Comparison of ENCODE assay signal across 15 cellular contexts in the genomic region with DNA sequence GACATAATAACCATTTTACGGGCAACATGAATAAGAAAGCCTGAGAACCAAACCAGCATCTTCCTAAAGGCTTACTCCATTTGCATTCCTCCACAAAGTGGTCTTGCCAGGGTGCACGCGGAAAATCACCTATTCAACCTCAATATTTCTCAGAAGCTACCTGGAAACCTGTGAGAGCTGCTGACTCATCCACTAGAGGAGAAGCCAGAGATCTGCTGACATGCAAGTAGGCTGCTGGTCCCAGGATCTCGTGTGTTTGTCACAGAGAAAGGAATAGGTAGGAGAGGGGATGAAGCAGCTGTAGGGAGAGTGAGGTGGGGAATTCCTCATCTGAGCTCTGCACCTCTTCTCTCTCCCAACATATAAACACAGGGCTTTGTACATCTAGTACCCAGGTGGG.
A peak's percentile ranks its signal among the peaks of the same experiment; 100 is the strongest.
DNase-seq lines count a peak whose midpoint lies in the region; ATAC-seq and TF ChIP-seq lines count a peak whose summit lies in the region.
"Had no signal": no experiment of that assay in that cellular context is flagged by ENCODE, and none has a peak within 500 bp of the region (broad histone marks: within the 10 kb centered on the region; RNA-seq: fewer than 3 reads in every experiment).

No MANE protein-coding gene starts in this region.

- no peaks in the 10 kb centered on the region for H3K23me2 ChIP-seq in H9 (ENCODE audit: insufficient read length, low read depth, low read length, poor library complexity, severe bottlenecking)

- no peak overlapping the region for H2BK20ac ChIP-seq in H9 (ENCODE audit: low read depth, low read length, poor library complexity, severe bottlenecking)

- no peak overlapping the region for H2AFZ ChIP-seq in H9 (ENCODE audit: low read length)
- no peak overlapping the region for H2AFZ ChIP-seq in PC-3 (ENCODE audit: low read length)

- POLR2A ChIA-PET in PC-3 (lab: Charles Lee; ENCODE audit: unreplicated experiment) = no interaction called here
- POLR2A ChIA-PET in CD4-positive, alpha-beta T cell (lab: Charles Lee) = no interaction called here

- ATAC-seq in GM18868 (IDR thresholded peaks at IDR 0.05; ENCODE audit: unreplicated experiment) = peak; percentile 54
- ATAC-seq in PC-3 = no peak
- ATAC-seq in left lobe of liver = no peak
- no peak for ATAC-seq in CD4-positive, alpha-beta T cell (ENCODE audit: poor library complexity)
- ATAC-seq: CD8-positive, alpha-beta T cell had no signal

- no peak for TF ChIP-seq CTCF in H9 (conservative IDR thresholded peaks at IDR 0.05)
- TF ChIP-seq CTCF in PC-3 (conservative IDR thresholded peaks at IDR 0.05; ENCODE audit: low read depth, low read length) = no peak
- no peak for TF ChIP-seq CTCF in CD4-positive, alpha-beta T cell (IDR thresholded peaks at IDR 0.05)

- H3K4me1 ChIP-seq in H9 (ENCODE audit: insufficient read depth, low read length) (no peaks in the 10 kb centered on the region), PC-3 (ENCODE audit: insufficient read depth, low read length) (no peaks in the 10 kb centered on the region)
- H3K4me1 ChIP-seq: Caco-2 had no signal

- no peak overlapping the region for H3K56ac ChIP-seq in H9 (ENCODE audit: insufficient read length, low read depth, low read length)

- no peak overlapping the region for H4K5ac ChIP-seq in H9 (ENCODE audit: insufficient read length, low read depth, low read length)

- H3K9ac ChIP-seq in H9 (ENCODE audit: extremely low read depth, insufficient read length, low read length) (no peak overlapping the region), PC-3 (ENCODE audit: low read length) (no peak overlapping the region)

- H4K20me1 ChIP-seq in H9 (ENCODE audit: control insufficient read depth, insufficient read depth, insufficient read length) (no peaks in the 10 kb centered on the region), PC-3 (ENCODE audit: low read length) (no peaks in the 10 kb centered on the region)

- H3K4me1 Mint-ChIP-seq in H9 = peaks cover 0 to 6% of the 10 kb centered on the region in 2 experiments; a peak in 2 of 4 replicates
- H3K4me1 Mint-ChIP-seq in CD4-positive, alpha-beta T cell (ENCODE audit: low read depth) = no peaks in the 10 kb centered on the region

- CTCF ChIA-PET in PC-3 (lab: Charles Lee) = no interaction called here
- CTCF ChIA-PET in CD4-positive, alpha-beta T cell (lab: Charles Lee) = no interaction called here

- H3K79me2 ChIP-seq in H9 (ENCODE audit: insufficient read depth, low read length) (no peaks in the 10 kb centered on the region), PC-3 (ENCODE audit: low read length) (no peaks in the 10 kb centered on the region)

- no peaks in the 10 kb centered on the region for H3F3A ChIP-seq in PC-3 (ENCODE audit: low read length, unreplicated experiment)

- no peak overlapping the region for H3K18ac ChIP-seq in H9 (ENCODE audit: insufficient read length, low read depth, low read length)

- H3K27me3 Mint-ChIP-seq in H9 (ENCODE audit: low read depth) = no peaks in the 10 kb centered on the region
- peaks cover 16% of the 10 kb centered on the region for H3K27me3 Mint-ChIP-seq in CD4-positive, alpha-beta T cell

- H3K4me3 ChIP-seq in PC-3 (ENCODE audit: low read length) = no peak overlapping the region

- WGBS in H9 (ENCODE audit: extremely low coverage, insufficient read length, low lambda C conversion rate) = no CpG with 5 or more reads among the region's 4 CpGs

- no peak overlapping the region; a peak in 1 of 5 replicates for H3K4me3 Mint-ChIP-seq in H9
- H3K4me3 Mint-ChIP-seq in CD4-positive, alpha-beta T cell = no peak overlapping the region
- H3K4me3 Mint-ChIP-seq: CD8-positive, alpha-beta T cell had no signal

- no peak overlapping the region for H3T11ph ChIP-seq in H9 (ENCODE audit: low read length)

- H3K79me1 ChIP-seq in H9 (ENCODE audit: insufficient read depth, low read depth, low read length, poor library complexity, severe bottlenecking) = no peaks in the 10 kb centered on the region

- H3K36me3 Mint-ChIP-seq in H9 (ENCODE audit: insufficient read depth in 1 of 3, low read depth in 3 of 3) = no peaks in the 10 kb centered on the region
- H3K36me3 Mint-ChIP-seq in CD4-positive, alpha-beta T cell (ENCODE audit: low read depth) = no peaks in the 10 kb centered on the region
- H3K36me3 Mint-ChIP-seq: CD8-positive, alpha-beta T cell had no signal

- no peak overlapping the region for H4K8ac ChIP-seq in H9 (replicated peaks; ENCODE audit: insufficient read length, low read depth, low read length)

- no peaks in the 10 kb centered on the region for H3K9me2 ChIP-seq in PC-3 (replicated peaks; ENCODE audit: low read length)

- H3K4ac ChIP-seq in H9 (ENCODE audit: low read depth, low read length) = no peak overlapping the region

- H3K9me3 Mint-ChIP-seq in H9 = no peaks in the 10 kb centered on the region
- no peaks in the 10 kb centered on the region for H3K9me3 Mint-ChIP-seq in CD4-positive, alpha-beta T cell
- H3K9me3 Mint-ChIP-seq: CD8-positive, alpha-beta T cell had no signal

- no peak overlapping the region for H2BK5ac ChIP-seq in H9 (ENCODE audit: insufficient read length, low read length)

- H2AK5ac ChIP-seq in H9 (ENCODE audit: insufficient read length, low read length) = no peak overlapping the region

- H2BK15ac ChIP-seq in H9 (ENCODE audit: low read depth, low read length) = no peak overlapping the region

- intact Hi-C loops in PC-3 (cut with micrococcal nuclease) = no loop called here
- intact Hi-C loops in CD4-positive, alpha-beta T cell (cut with DNase I, micrococcal nuclease) = no loop called here

- H3K27me3 ChIP-seq in H9 (ENCODE audit: insufficient read depth, low read length) = no peaks in the 10 kb centered on the region
- H3K27me3 ChIP-seq in PC-3 (ENCODE audit: low read length) = no peaks in the 10 kb centered on the region
- H3K27me3 ChIP-seq in CD4-positive, alpha-beta T cell (ENCODE audit: control insufficient read depth, insufficient read depth, low read length) = no peaks in the 10 kb centered on the region

- H3K14ac ChIP-seq in H9 (ENCODE audit: insufficient read depth, low read length) = 0 out of 2 replicates have a peak overlapping the region, but pooled peaks have one; percentile 40

- DNase-seq in H9 (no peak), PC-3 (peak; percentile 21), islet precursor cell (peak; percentile 61), HT-29 (ENCODE audit: low spot score) (no peak), left lobe of liver (ENCODE audit: low spot score) (no peak)
- no peak for DNase-seq in CD4-positive, alpha-beta T cell
- DNase-seq: C1 segment of cervical spinal cord; Caco-2; CD8-positive, alpha-beta T cell; DMS153; DMS79 treated with DMSO at 0.1 percent for 48 hours; GF-D8; GOT3; HCEC 1CT had no signal

- H3K23ac ChIP-seq in H9 (ENCODE audit: insufficient read length, low read depth, low read length) = no peak overlapping the region

- H3K4me2 ChIP-seq in H9 (ENCODE audit: insufficient read depth, insufficient read length, low read length) = no peak overlapping the region
- H3K4me2 ChIP-seq in PC-3 (ENCODE audit: low read length) = no peak overlapping the region

- H3K27ac ChIP-seq in H9 (ENCODE audit: insufficient read length, low read depth, low read length) = no peak overlapping the region
- no peak overlapping the region for H3K27ac ChIP-seq in PC-3 (ENCODE audit: low read length)
- H3K27ac ChIP-seq in CD4-positive, alpha-beta T cell (ENCODE audit: low read depth, low read length) = no peak overlapping the region

- BruUV-seq in PC-3 (replicated peaks; lab: Mats Ljungman, UMichigan) = no TSS peak

- H2BK120ac ChIP-seq in H9 (ENCODE audit: low read depth, low read length, poor library complexity, severe bottlenecking) = no peak overlapping the region

- H3K9me3 ChIP-seq in H9 (ENCODE audit: control insufficient read depth, low read depth, low read length) (no peaks in the 10 kb centered on the region), PC-3 (ENCODE audit: low read length) (no peaks in the 10 kb centered on the region)
- no peaks in the 10 kb centered on the region for H3K9me3 ChIP-seq in CD4-positive, alpha-beta T cell (ENCODE audit: control insufficient read depth, low read length)
- H3K9me3 ChIP-seq: Caco-2 had no signal

- H2BK12ac ChIP-seq in H9 (ENCODE audit: insufficient read length, low read depth, low read length) = no peak overlapping the region

- H3K36me3 ChIP-seq in PC-3 (ENCODE audit: low read depth, low read length) = no peaks in the 10 kb centered on the region

- H3K27ac Mint-ChIP-seq in H9 = no peak overlapping the region
- no peak overlapping the region for H3K27ac Mint-ChIP-seq in CD4-positive, alpha-beta T cell
- H3K27ac Mint-ChIP-seq: CD8-positive, alpha-beta T cell had no signal

- no peak overlapping the region for H4K91ac ChIP-seq in H9 (ENCODE audit: insufficient read length, low read depth, low read length)

Comparison
In these comparisons a context has a peak if more than half of its experiments do, and no peak if none do; other contexts are left out.
1. DNase-seq: peak in PC-3 (single experiment) and islet precursor cell (single experiment); none in H9 (single experiment), HT-29 (single experiment), left lobe of liver (single experiment) and CD4-positive, alpha-beta T cell (0 of 10).